Comparison of ENCODE assay signal across 8 cellular contexts in the genomic region with DNA sequence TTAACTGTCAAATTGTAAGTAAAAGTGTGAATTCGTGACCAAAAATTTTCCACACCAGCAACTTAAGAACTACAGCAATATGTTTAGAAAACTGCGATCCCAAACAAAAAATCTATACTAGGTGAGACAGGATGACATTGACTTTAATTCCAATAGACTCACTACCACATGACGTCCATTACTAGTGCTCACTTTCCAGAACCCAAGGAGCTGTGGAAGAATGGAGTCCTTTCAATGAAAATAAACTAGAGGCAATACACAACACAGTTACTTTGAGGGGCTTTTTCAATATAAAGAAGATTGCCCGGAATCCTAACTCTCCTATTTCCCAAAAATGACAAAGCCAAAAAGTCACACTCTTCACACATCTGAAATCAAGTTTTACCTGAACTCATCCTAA. TPM values are rescaled to one million over a fixed set of nuclear protein-coding genes. Genes with fewer than 3 reads are reported as not detected.
A peak's percentile ranks its signal among the peaks of the same experiment; 100 is the strongest.
DNase-seq lines count a peak whose midpoint lies in the region; ATAC-seq and TF ChIP-seq lines count a peak whose summit lies in the region.

No MANE protein-coding gene starts in this region.

- H3K79me2 ChIP-seq in trophoblast cell (ENCODE audit: control insufficient read depth, insufficient read depth, low read length, poor library complexity): peaks cover 6% of the 10 kb centered on the region

- TF ChIP-seq CTCF in CD8-positive, alpha-beta T cell (IDR thresholded peaks at IDR 0.05): no peak
- TF ChIP-seq CTCF in epithelial cell of proximal tubule (conservative IDR thresholded peaks at IDR 0.05; ENCODE audit: low read depth, low read length): no peak

- H3K79me1 ChIP-seq in trophoblast cell (ENCODE audit: low read length): peaks cover 12% of the 10 kb centered on the region

- WGBS in trophoblast cell (ENCODE audit: extremely low coverage, insufficient coverage, insufficient read length): no CpG with 5 or more reads among the region's 4 CpGs

- CTCF ChIA-PET in CD8-positive, alpha-beta T cell (lab: Charles Lee): no interaction called here

- no peak overlapping the region for H4K8ac ChIP-seq in trophoblast cell (ENCODE audit: low read depth, low read length)

- no peak overlapping the region for H3K23ac ChIP-seq in trophoblast cell (ENCODE audit: low read length)

- no peak overlapping the region for H2BK5ac ChIP-seq in trophoblast cell (ENCODE audit: low read depth, low read length, poor library complexity)

- H3K4me3 Mint-ChIP-seq in CD8-positive, alpha-beta T cell: peak overlapping the region; percentile 97

- no peak overlapping the region for H3K4ac ChIP-seq in trophoblast cell (ENCODE audit: low read depth, low read length)

- no peak overlapping the region for H3K4me3 ChIP-seq in CD8-positive, alpha-beta T cell (ENCODE audit: low read depth, low read length)
- H3K4me3 ChIP-seq in SJCRH30 (peak overlapping the region; percentile 68), epithelial cell of proximal tubule (ENCODE audit: low read depth, low read length) (peak overlapping the region; percentile 83), trophoblast cell (ENCODE audit: low read depth, low read length) (no peak overlapping the region)

- no peak overlapping the region for H4K91ac ChIP-seq in trophoblast cell (ENCODE audit: low read depth, low read length)

- peak overlapping the region; percentile 95 for H3K4me2 ChIP-seq in trophoblast cell (ENCODE audit: low read length)

- no peaks in the 10 kb centered on the region for H3K9me3 Mint-ChIP-seq in CD8-positive, alpha-beta T cell

- no peak for DNase-seq in CD8-positive, alpha-beta T cell
- DNase-seq in SJCRH30 (peak in 1 of 2 experiments; percentile 19), epithelial cell of proximal tubule (ENCODE audit: low read depth) (no peak), trophoblast cell (no peak), GDM1 (lab: John Stamatoyannopoulos, UW) (no peak), NCI-H2196 (lab: John Stamatoyannopoulos, UW; ENCODE audit: unreplicated experiment) (no peak), NCI-H1092 treated with DMSO at 0.1 percent for 48 hours (lab: John Stamatoyannopoulos, UW) (no peak)
- DNase-seq in stimulated activated CD4-positive, alpha-beta T cell treated with anti-CD3 and anti-CD28 coated beads, Interleukin-2, amount 100 ng/mL, for 48 hours: no peak

- no peak overlapping the region for H3K18ac ChIP-seq in trophoblast cell (ENCODE audit: low read length)

- no peaks in the 10 kb centered on the region for H3K9me3 ChIP-seq in CD8-positive, alpha-beta T cell (ENCODE audit: low read length)
- no peaks in the 10 kb centered on the region for H3K9me3 ChIP-seq in SJCRH30 (replicated peaks)
- H3K9me3 ChIP-seq in trophoblast cell (ENCODE audit: insufficient read depth, low read depth, low read length): no peaks in the 10 kb centered on the region

- H3K27ac ChIP-seq in CD8-positive, alpha-beta T cell (ENCODE audit: low read depth, low read length): no peak overlapping the region
- H3K27ac ChIP-seq in SJCRH30: no peak overlapping the region
- no peak overlapping the region for H3K27ac ChIP-seq in trophoblast cell (ENCODE audit: low read depth, low read length)

- intact Hi-C loops in CD8-positive, alpha-beta T cell (cut with DNase I, micrococcal nuclease): loop anchor here (5.0 to 10.0 kb wide), 4 partner anchors 94 to 1530 kb away; a partner anchor contains a TSS

- H2AK5ac ChIP-seq in trophoblast cell (ENCODE audit: low read length): no peak overlapping the region

- H3K27ac Mint-ChIP-seq in CD8-positive, alpha-beta T cell: no peak overlapping the region

- no peak overlapping the region for H3K14ac ChIP-seq in trophoblast cell (ENCODE audit: low read length)

- H4K12ac ChIP-seq in trophoblast cell (ENCODE audit: low read depth, low read length): no peak overlapping the region

- no peak overlapping the region for H2BK120ac ChIP-seq in trophoblast cell (ENCODE audit: insufficient read depth, low read length, poor library complexity)

- H3K4me1 ChIP-seq in CD8-positive, alpha-beta T cell (ENCODE audit: insufficient read depth, low read length): peaks cover 8% of the 10 kb centered on the region
- H3K4me1 ChIP-seq in SJCRH30 (peaks cover 6% of the 10 kb centered on the region; the same call in 1 of the 2 replicates), trophoblast cell (ENCODE audit: control insufficient read depth in 1 of 2, insufficient read depth in 2 of 2, low read length in 2 of 2) (peaks cover 0 to 5% of the 10 kb centered on the region in 2 experiments)

- peaks cover 3% of the 10 kb centered on the region for H3K36me3 Mint-ChIP-seq in CD8-positive, alpha-beta T cell

- peaks cover 46% of the 10 kb centered on the region for H3K27me3 Mint-ChIP-seq in CD8-positive, alpha-beta T cell (ENCODE audit: low read depth)

- H3K9ac ChIP-seq in trophoblast cell (ENCODE audit: low read length): no peak overlapping the region

- POLR2A ChIA-PET in CD8-positive, alpha-beta T cell (lab: Charles Lee): no interaction called here

- H3K27me3 ChIP-seq in CD8-positive, alpha-beta T cell (ENCODE audit: insufficient read depth, low read length): peaks cover 8% of the 10 kb centered on the region
- H3K27me3 ChIP-seq in SJCRH30 (no peaks in the 10 kb centered on the region), trophoblast cell (ENCODE audit: insufficient read depth, low read length) (no peaks in the 10 kb centered on the region)

- ATAC-seq in CD8-positive, alpha-beta T cell: no peak

- no peak overlapping the region for H2BK12ac ChIP-seq in trophoblast cell (ENCODE audit: low read length)

- no peaks in the 10 kb centered on the region for H3K36me3 ChIP-seq in CD8-positive, alpha-beta T cell (ENCODE audit: insufficient read depth, low read length)
- 0 out of 2 replicates have a peak, but pooled peaks cover under 1% of the 10 kb centered on the region for H3K36me3 ChIP-seq in SJCRH30
- no peaks in the 10 kb centered on the region for H3K36me3 ChIP-seq in trophoblast cell (ENCODE audit: control insufficient read depth in 1 of 2, insufficient read depth in 2 of 2, low read length in 2 of 2)

- peaks cover 14% of the 10 kb centered on the region for H3K4me1 Mint-ChIP-seq in CD8-positive, alpha-beta T cell (ENCODE audit: low read depth)

- H2AFZ ChIP-seq in trophoblast cell (ENCODE audit: insufficient read depth, low read length, poor library complexity): no peak overlapping the region

RNA-seq across cellular contexts. Expression of a gene that starts 1.4 kb away (rescaled TPM):
- total RNA-seq in CD8-positive, alpha-beta T cell: 1 to 10 TPM; 1.7 to 2.1 TPM
- total RNA-seq in SJCRH30 (2014; rRNA removed; shearing (Covaris generic)): 23.3 and 27.1 TPM in 2 replicates
- 41.7 and 47.0 TPM in 2 replicates for total RNA-seq in epithelial cell of proximal tubule
- polyA plus RNA-seq in trophoblast cell (2013): 9.0 and 9.8 TPM in 2 replicates

Comparison
In these comparisons a context has a peak if more than half of its experiments do, and no peak if none do; other contexts are left out.
1. H3K4me3 ChIP-seq: peak in SJCRH30 (single experiment) and epithelial cell of proximal tubule (single experiment); none in CD8-positive, alpha-beta T cell (single experiment) and trophoblast cell (single experiment).